In genomic region chr11:2993000-2993330, GRCh38 we compare ENCODE assay signal across 8 cellular contexts. TPM values are rescaled to one million over a fixed set of nuclear protein-coding genes. Genes with fewer than 3 reads are reported as not detected.
DNase-seq lines count a peak whose midpoint lies in the region; ATAC-seq and TF ChIP-seq lines count a peak whose summit lies in the region.

No MANE protein-coding gene starts in this region.

- H3K27me3 ChIP-seq in esophagus (ENCODE audit: control insufficient read depth in 1 of 2, insufficient read depth in 2 of 2, low read length in 2 of 2), result no peaks in the 10 kb centered on the region

- H3K27ac Mint-ChIP-seq in progenitor cell of endocrine pancreas, result peak overlapping the region; percentile 99

- no peaks in the 10 kb centered on the region for H3K9me3 ChIP-seq in OCI-LY7 (ENCODE audit: low read length)
- H3K9me3 ChIP-seq in esophagus (ENCODE audit: control insufficient read depth in 2 of 2, insufficient read depth in 1 of 2, low read depth in 1 of 2, low read length in 1 of 2), result no peaks in the 10 kb centered on the region

- peaks cover 39% of the 10 kb centered on the region for H3K79me2 ChIP-seq in OCI-LY7 (ENCODE audit: insufficient read depth, low read depth, low read length)

- BruUV-seq in OCI-LY7 (replicated peaks; lab: Mats Ljungman, UMichigan), result no TSS peak

- H3K27me3 Mint-ChIP-seq in progenitor cell of endocrine pancreas, result no peaks in the 10 kb centered on the region

- H2AFZ ChIP-seq in OCI-LY7 (ENCODE audit: low read length), result peak overlapping the region; percentile 69; the same call in 1 of the 2 replicates

- peaks cover 16% of the 10 kb centered on the region for H3K4me1 ChIP-seq in OCI-LY7 (ENCODE audit: insufficient read depth, low read length, poor library complexity, severe bottlenecking)
- H3K4me1 ChIP-seq in esophagus (ENCODE audit: control insufficient read depth in 2 of 2, insufficient read depth in 2 of 2, low read length in 1 of 2), result peaks cover 3 to 5% of the 10 kb centered on the region in 2 donors

- H3K4me3 ChIP-seq in GM12865 (ENCODE audit: low read depth, low read length) (peak overlapping the region; percentile 84), OCI-LY7 (ENCODE audit: low read depth, low read length, poor library complexity, severe bottlenecking) (peak overlapping the region; percentile 97), esophagus (ENCODE audit: low read depth in 1 of 2, low read length in 2 of 2) (peak overlapping the region; percentile 67)

- POLR2A ChIA-PET in OCI-LY7 (lab: Charles Lee), result no interaction called here

- peaks cover 24% of the 10 kb centered on the region for H3K4me1 Mint-ChIP-seq in progenitor cell of endocrine pancreas (ENCODE audit: low read depth)

- no peaks in the 10 kb centered on the region for H3K9me2 ChIP-seq in OCI-LY7 (ENCODE audit: insufficient read depth, low read length)

- CTCF ChIA-PET in OCI-LY7 (lab: Charles Lee; ENCODE audit: unreplicated experiment), result no interaction called here

- H3K36me3 Mint-ChIP-seq in progenitor cell of endocrine pancreas (ENCODE audit: insufficient read depth), result peaks cover 3% of the 10 kb centered on the region

- 25 to 35% methylated on average over 7 of the region's 7 CpGs for WGBS in esophagus, 2 donors

- DNase-seq in GM12865 (ENCODE audit: low read depth), result no peak
- no peak for DNase-seq in OCI-LY7 (ENCODE audit: low spot score)
- no peak for DNase-seq in progenitor cell of endocrine pancreas (ENCODE audit: low spot score, unreplicated experiment)
- DNase-seq in effector CD8-positive, alpha-beta T cell (lab: John Stamatoyannopoulos, UW), result no peak
- DNase-seq in activated effector memory CD4-positive, alpha-beta T cell treated with Interleukin-2 at 50 U/mL for 16 hours, result no peak

- ATAC-seq in HG03378 (IDR thresholded peaks at IDR 0.05; ENCODE audit: unreplicated experiment) (no peak), GM19023 (IDR thresholded peaks at IDR 0.05; ENCODE audit: unreplicated experiment) (no peak)

- TF ChIP-seq CTCF in GM12865 (IDR thresholded peaks at IDR 0.05; ENCODE audit: insufficient read depth, low read depth, low read length, missing control alignments), result no peak
- no peak for TF ChIP-seq CTCF in OCI-LY7 (conservative IDR thresholded peaks at IDR 0.05; ENCODE audit: low read length)
- no peak for TF ChIP-seq CTCF in progenitor cell of endocrine pancreas (IDR thresholded peaks at IDR 0.05; ENCODE audit: unreplicated experiment)

- intact Hi-C loops in OCI-LY7 (cut with micrococcal nuclease; ENCODE audit: unreplicated experiment), result loop anchor here (2.0 to 5.0 kb wide), 2 partner anchors 64 to 606 kb away; partner anchors contain the start of gene CARS1

- H3K4me2 ChIP-seq in OCI-LY7 (ENCODE audit: low read length), result peak overlapping the region; percentile 89

- H3K36me3 ChIP-seq in OCI-LY7 (ENCODE audit: insufficient read depth, low read length) (peaks cover 37% of the 10 kb centered on the region), esophagus (ENCODE audit: control insufficient read depth in 2 of 2, insufficient read depth in 2 of 2, low read length in 1 of 2) (no peaks in the 10 kb centered on the region)

- H3K27ac ChIP-seq in OCI-LY7 (ENCODE audit: low read depth, low read length, poor library complexity, severe bottlenecking) (peak overlapping the region; percentile 54), esophagus (ENCODE audit: low read depth in 2 of 2, low read length in 1 of 2) (peak overlapping the region; percentile 44 to 59)

- H3K4me3 Mint-ChIP-seq in progenitor cell of endocrine pancreas (ENCODE audit: low read depth), result peak overlapping the region; percentile 95

- no peaks in the 10 kb centered on the region for H3K9me3 Mint-ChIP-seq in progenitor cell of endocrine pancreas (ENCODE audit: low read depth)

- peaks cover 28% of the 10 kb centered on the region for H4K20me1 ChIP-seq in OCI-LY7 (ENCODE audit: insufficient read depth, low read length)

RNA-seq across cellular contexts. Expression of gene NAP1L4, which starts 0.8 kb away (rescaled TPM):
- total RNA-seq in OCI-LY7 (2014; rRNA removed; shearing (Covaris generic)), result 152 and 247 TPM in 2 replicates
- 183 and 188 TPM in 2 replicates for total RNA-seq in OCI-LY7 (2022)
- 10 to 100 TPM; 66.0 to 68.6 TPM for polyA plus RNA-seq in esophagus
- 184 and 201 TPM in 2 replicates for total RNA-seq in progenitor cell of endocrine pancreas
